In genomic region chr2:30267161-30267568, GRCh38 we compare ENCODE assay signal across 12 cellular contexts. TPM values are rescaled to one million over a fixed set of nuclear protein-coding genes. Genes with fewer than 3 reads are reported as not detected.
DNase-seq lines count a peak whose midpoint lies in the region; ATAC-seq, FAIRE-seq and TF ChIP-seq lines count a peak whose summit lies in the region.
"Had no signal": no experiment of that assay in that cellular context is flagged by ENCODE, and none has a peak within 500 bp of the region (broad histone marks: within the 10 kb centered on the region; RNA-seq: fewer than 3 reads in every experiment).

No MANE protein-coding gene starts in this region.

- no peak overlapping the region for H2BK120ac ChIP-seq in H9 (ENCODE audit: low read depth, low read length, poor library complexity, severe bottlenecking)

- no TSS peak for BruUV-seq in K562 (replicated peaks; lab: Mats Ljungman, UMichigan)

- H3K23me2 ChIP-seq in H9 (ENCODE audit: insufficient read length, low read depth, low read length, poor library complexity, severe bottlenecking), result no peaks in the 10 kb centered on the region

- peaks cover 4% of the 10 kb centered on the region for H3K27me3 Mint-ChIP-seq in H9 (ENCODE audit: low read depth)
- no peaks in the 10 kb centered on the region for H3K27me3 Mint-ChIP-seq in activated CD4-positive, alpha-beta T cell treated with anti-CD3 and anti-CD28 coated beads for 36 hours

- H3K9me1 ChIP-seq in K562 (ENCODE audit: control insufficient read depth, insufficient read depth, low read length), result no peaks in the 10 kb centered on the region

- H3K27ac ChIP-seq in H9 (ENCODE audit: insufficient read length, low read depth, low read length) (no peak overlapping the region), K562 (ENCODE audit: extremely low read depth, low read depth, low read length) (peak overlapping the region; percentile 57)

- H3T11ph ChIP-seq in H9 (ENCODE audit: low read length), result no peak overlapping the region

- no peaks in the 10 kb centered on the region for H3K79me1 ChIP-seq in H9 (ENCODE audit: insufficient read depth, low read depth, low read length, poor library complexity, severe bottlenecking)

- CTCF ChIA-PET in activated CD4-positive, alpha-beta T cell treated with anti-CD3 and anti-CD28 coated beads for 36 hours (lab: Charles Lee), result interaction anchor here (0.6 to 5.6 kb wide), 11 partner anchors 10 to 134 kb away, joined by 3 to 36 read pairs (median 5); no protein-coding TSS in a partner anchor
- CTCF ChIA-PET in K562 (lab: Yijun Ruan, JAX; ENCODE audit: low intra/inter-chr PET ratio), result no interaction called here

- no peak for TF ChIP-seq POLR2A in K562 (conservative IDR thresholded peaks at IDR 0.05)

- H3K27me3 ChIP-seq in H9 (ENCODE audit: insufficient read depth, low read length) (no peaks in the 10 kb centered on the region), K562 (ENCODE audit: control insufficient read depth in 2 of 2, insufficient read depth in 2 of 2, low read length in 2 of 2) (no peaks in the 10 kb centered on the region)
- H3K27me3 ChIP-seq: heart left ventricle had no signal

- no peak overlapping the region for H2BK15ac ChIP-seq in H9 (ENCODE audit: low read depth, low read length)

- H3K18ac ChIP-seq in H9 (ENCODE audit: insufficient read length, low read depth, low read length), result no peak overlapping the region

- no peak overlapping the region for H2BK20ac ChIP-seq in H9 (ENCODE audit: low read depth, low read length, poor library complexity, severe bottlenecking)

- in situ Hi-C loops in K562 (cut with MboI), result no loop called here

- WGBS in H9 (ENCODE audit: extremely low coverage, insufficient read length, low lambda C conversion rate), result no CpG with 5 or more reads among the region's 8 CpGs
- 60% methylated on average over 8 of the region's 8 CpGs for WGBS in K562 (ENCODE audit: insufficient coverage, low coverage, missing lambda C conversion rate)

- no peak overlapping the region for H4K5ac ChIP-seq in H9 (ENCODE audit: insufficient read length, low read depth, low read length)

- peak; percentile 85 for FAIRE-seq in K562 (lab: Jason Lieb, UNC)
- FAIRE-seq: GM12892 had no signal

- peaks cover 20 to 21% of the 10 kb centered on the region in 2 experiments for H3K4me1 Mint-ChIP-seq in H9
- peaks cover 83% of the 10 kb centered on the region for H3K4me1 Mint-ChIP-seq in activated CD4-positive, alpha-beta T cell treated with anti-CD3 and anti-CD28 coated beads for 36 hours

- peak; percentile 77 for ATAC-seq in activated CD4-positive, alpha-beta T cell treated with anti-CD3 and anti-CD28 coated beads for 36 hours
- ATAC-seq in K562 (peak; percentile 90), HG03457 (IDR thresholded peaks at IDR 0.05; ENCODE audit: unreplicated experiment) (no peak)

- TF ChIP-seq CTCF in H9 (conservative IDR thresholded peaks at IDR 0.05), result no peak
- no peak for TF ChIP-seq CTCF in K562 (IDR thresholded peaks at IDR 0.05 in 2 of 3, conservative IDR thresholded peaks at IDR 0.05 in 1 of 3; ENCODE audit: insufficient read depth in 2 of 3, low read depth in 1 of 3, low read length in 3 of 3)

- no peak overlapping the region for H3K4me3 ChIP-seq in K562

- H3K4me1 ChIP-seq in H9 (ENCODE audit: insufficient read depth, low read length) (no peaks in the 10 kb centered on the region), K562 (replicated peaks in 1 of 2; ENCODE audit: control insufficient read depth in 2 of 2, insufficient read depth in 2 of 2, low read length in 2 of 2) (peaks cover 22 to 27% of the 10 kb centered on the region in 2 experiments; a peak in 4 of 5 replicates)

- H3K23ac ChIP-seq in H9 (ENCODE audit: insufficient read length, low read depth, low read length), result no peak overlapping the region

- no peak overlapping the region for H3K56ac ChIP-seq in H9 (ENCODE audit: insufficient read length, low read depth, low read length)

- H3K4ac ChIP-seq in H9 (ENCODE audit: low read depth, low read length), result no peak overlapping the region

- no peak overlapping the region for H2BK5ac ChIP-seq in H9 (ENCODE audit: insufficient read length, low read length)

- H3K4me3 Mint-ChIP-seq in H9, result no peak overlapping the region; a peak in 1 of 5 replicates
- H3K4me3 Mint-ChIP-seq in activated CD4-positive, alpha-beta T cell treated with anti-CD3 and anti-CD28 coated beads for 36 hours, result peak overlapping the region; percentile 75

- H3K79me2 ChIP-seq in H9 (ENCODE audit: insufficient read depth, low read length) (no peaks in the 10 kb centered on the region), K562 (ENCODE audit: control insufficient read depth, insufficient read depth, low read length) (no peaks in the 10 kb centered on the region)

- no peak overlapping the region for H2BK12ac ChIP-seq in H9 (ENCODE audit: insufficient read length, low read depth, low read length)

- no peak overlapping the region for H2AK5ac ChIP-seq in H9 (ENCODE audit: insufficient read length, low read length)

- intact Hi-C loops in activated CD4-positive, alpha-beta T cell treated with anti-CD3 and anti-CD28 coated beads for 36 hours (cut with DNase I, micrococcal nuclease), result loop anchor here (1.0 to 10.0 kb wide), 7 partner anchors 14 to 1822 kb away; no protein-coding TSS in a partner anchor
- intact Hi-C loops in K562 (cut with micrococcal nuclease), result loop anchor here (2.0 kb wide), 1 partner anchor 14 kb away; no protein-coding TSS in a partner anchor

- no peak overlapping the region for H4K91ac ChIP-seq in H9 (ENCODE audit: insufficient read length, low read depth, low read length)

- H2AFZ ChIP-seq in H9 (ENCODE audit: low read length) (no peak overlapping the region), K562 (ENCODE audit: low read depth, low read length) (peak overlapping the region; percentile 79)

- no peaks in the 10 kb centered on the region for H3K9me3 ChIP-seq in H9 (ENCODE audit: control insufficient read depth, low read depth, low read length)
- H3K9me3 ChIP-seq in K562 (replicated peaks; ENCODE audit: control insufficient read depth, insufficient read depth, low read depth, low read length), result no peaks in the 10 kb centered on the region

- TF ChIP-seq RAD21 in K562 (CRISPR knock-in tag; conservative IDR thresholded peaks at IDR 0.05 in 1 of 2, IDR thresholded peaks at IDR 0.05 in 1 of 2), result no peak

- peaks cover 0 to 5% of the 10 kb centered on the region in 2 experiments; a peak in 2 of 5 replicates for H3K9me3 Mint-ChIP-seq in H9
- peaks cover 5% of the 10 kb centered on the region for H3K9me3 Mint-ChIP-seq in activated CD4-positive, alpha-beta T cell treated with anti-CD3 and anti-CD28 coated beads for 36 hours (ENCODE audit: low read depth)

- H3K36me3 Mint-ChIP-seq in H9 (ENCODE audit: insufficient read depth in 1 of 3, low read depth in 3 of 3), result peaks cover 0 to 6% (median 0%) of the 10 kb centered on the region in 3 experiments; a peak in 2 of 7 replicates
- H3K36me3 Mint-ChIP-seq in activated CD4-positive, alpha-beta T cell treated with anti-CD3 and anti-CD28 coated beads for 36 hours (ENCODE audit: low read depth), result peaks cover 22% of the 10 kb centered on the region

- DNase-seq in H9 (peak; percentile 49), K562 (ENCODE audit: extremely low read depth in 1 of 4, low spot score in 3 of 4) (peak; percentile 24 to 79 (median 32)), midbrain (lab: John Stamatoyannopoulos, UW) (no peak), DMS53 treated with DMSO at 0.1 percent for 48 hours (lab: John Stamatoyannopoulos, UW; ENCODE audit: unreplicated experiment) (no peak), mucosa of gallbladder (ENCODE audit: low spot score) (no peak)
- DNase-seq in activated CD4-positive, alpha-beta T cell treated with anti-CD3 and anti-CD28 coated beads for 36 hours, result peak; percentile 80
- DNase-seq in stimulated activated CD4-positive, alpha-beta T cell treated with anti-CD3 and anti-CD28 coated beads, Interleukin-2, amount 100 ng/mL, for 4 hours (ENCODE audit: low read depth), result peak; percentile 50
- DNase-seq: heart left ventricle, NCI-H1930, RPMI8226 had no signal

- H4K8ac ChIP-seq in H9 (replicated peaks; ENCODE audit: insufficient read length, low read depth, low read length), result no peak overlapping the region

- TF ChIP-seq EP300 in K562 (IDR thresholded peaks at IDR 0.05; ENCODE audit: low read length), result no peak

- no peaks in the 10 kb centered on the region for H3K36me3 ChIP-seq in K562 (ENCODE audit: control insufficient read depth, insufficient read depth, low read length)
- H3K36me3 ChIP-seq: heart left ventricle had no signal

- H3K4me2 ChIP-seq in H9 (ENCODE audit: insufficient read depth, insufficient read length, low read length) (no peak overlapping the region), K562 (ENCODE audit: insufficient read depth, low read length) (peak overlapping the region; percentile 53)

- H4K20me1 ChIP-seq in H9 (ENCODE audit: control insufficient read depth, insufficient read depth, insufficient read length) (no peaks in the 10 kb centered on the region), K562 (replicated peaks; ENCODE audit: control insufficient read depth, insufficient read depth, low read length) (no peaks in the 10 kb centered on the region)

- POLR2A ChIA-PET in activated CD4-positive, alpha-beta T cell treated with anti-CD3 and anti-CD28 coated beads for 36 hours (lab: Charles Lee), result interaction anchor here (0.5 to 2.8 kb wide), 13 partner anchors 14 to 1794 kb away, joined by 3 to 21 read pairs (median 3); partner anchors contain the start of gene LBH
- POLR2A ChIA-PET in K562 (lab: Yijun Ruan, JAX), result interaction anchor here (0.6 to 2.2 kb wide), 3 partner anchors 11 to 175 kb away, joined by 3 to 7 read pairs (median 3); no protein-coding TSS in a partner anchor

- no peak overlapping the region for H3K27ac Mint-ChIP-seq in H9
- H3K27ac Mint-ChIP-seq in activated CD4-positive, alpha-beta T cell treated with anti-CD3 and anti-CD28 coated beads for 36 hours, result peak overlapping the region; percentile 98

- H3K14ac ChIP-seq in H9 (ENCODE audit: insufficient read depth, low read length), result no peak overlapping the region

- H3K9ac ChIP-seq in H9 (ENCODE audit: extremely low read depth, insufficient read length, low read length), result no peak overlapping the region
- H3K9ac ChIP-seq in K562 (ENCODE audit: insufficient read depth in 1 of 2, low read depth in 2 of 2, low read length in 2 of 2), result no peak overlapping the region

RNA-seq across cellular contexts. Expression of gene LBH, which starts 35.8 kb away (rescaled TPM):
- 51.6 and 53.0 TPM in 2 replicates for total RNA-seq in H9 (2021)
- 100 to 1,000 TPM in 1 of 2 experiments, 10 to 100 TPM in 1; 89.6 to 108 TPM for total RNA-seq in activated CD4-positive, alpha-beta T cell treated with anti-CD3 and anti-CD28 coated beads for 36 hours
- 4.1 and 9.5 TPM in 2 replicates for total RNA-seq in K562 (2011; cell fraction: chromatin; rRNA removed; ENCODE audit: low replicate concordance)
- total RNA-seq in K562 (2011; cell fraction: nucleolus; rRNA removed), result 14.5 and 15.2 TPM in 2 replicates
- total RNA-seq in K562 (2011; cell fraction: nucleoplasm; rRNA removed), result 8.9 and 11.3 TPM in 2 replicates
- total RNA-seq in K562 (2014; rRNA removed), result 7.4 and 23.5 TPM in 2 replicates
- total RNA-seq in K562 (2014; rRNA removed; fragmentation: Illumina TruSeq; extraction: Trizol), result 5.7 and 6.0 TPM in 2 replicates
- 4.6 and 7.3 TPM in 2 replicates for total RNA-seq in K562 (2015; rRNA removed; fragmentation: Illumina TruSeq; extraction: Trizol)
- 9.5 and 12.1 TPM in 2 replicates for total RNA-seq in K562 (2021)
- polyA plus RNA-seq in K562 (2011; rRNA removed), result 8.2 and 9.5 TPM in 2 replicates
- polyA plus RNA-seq in K562 (2011; cell fraction: cytosol; rRNA removed), result 13.7 and 24.2 TPM in 2 replicates
- 4.1 and 4.6 TPM in 2 replicates for polyA plus RNA-seq in K562 (2011; cell fraction: nucleus; rRNA removed)
- 6.0 and 6.2 TPM in 2 replicates for polyA plus RNA-seq in K562 (2012)
- 8.1 TPM in 2 replicates for polyA plus RNA-seq in K562 (2014; fragmentation: Illumina TruSeq; extraction: Trizol)
- polyA plus RNA-seq in K562 (2014; fragmentation: Nextera tagmentation; extraction: Ambion mirVana), result 1 to 10 TPM; 3.1 to 5.9 TPM
- polyA plus RNA-seq in K562 (2014; rRNA removed), result 9.4 and 13.4 TPM in 2 replicates
- polyA minus RNA-seq in K562 (2011; rRNA and poly(A)+ RNA removed), result 10.9 and 13.0 TPM in 2 replicates
- polyA minus RNA-seq in K562 (2011; cell fraction: cytosol; rRNA and poly(A)+ RNA removed), result 5.6 and 12.1 TPM in 2 replicates
- polyA minus RNA-seq in K562 (2011; cell fraction: nucleus; rRNA and poly(A)+ RNA removed), result 7.7 and 15.4 TPM in 2 replicates
- 114 TPM for total RNA-seq in mucosa of gallbladder

Comparison
In these comparisons a context has a peak if more than half of its experiments do, and no peak if none do; other contexts are left out.
1. DNase-seq: peak in H9 (single experiment), activated CD4-positive, alpha-beta T cell treated with anti-CD3 and anti-CD28 coated beads for 36 hours (single experiment), K562 (4 of 4) and stimulated activated CD4-positive, alpha-beta T cell treated with anti-CD3 and anti-CD28 coated beads, Interleukin-2, amount 100 ng/mL, for 4 hours (single experiment); none in midbrain (single experiment), DMS53 treated with DMSO at 0.1 percent for 48 hours (single experiment) and mucosa of gallbladder (single experiment).